Comparison of ENCODE assay signal across 1 cellular context in the genomic region with DNA sequence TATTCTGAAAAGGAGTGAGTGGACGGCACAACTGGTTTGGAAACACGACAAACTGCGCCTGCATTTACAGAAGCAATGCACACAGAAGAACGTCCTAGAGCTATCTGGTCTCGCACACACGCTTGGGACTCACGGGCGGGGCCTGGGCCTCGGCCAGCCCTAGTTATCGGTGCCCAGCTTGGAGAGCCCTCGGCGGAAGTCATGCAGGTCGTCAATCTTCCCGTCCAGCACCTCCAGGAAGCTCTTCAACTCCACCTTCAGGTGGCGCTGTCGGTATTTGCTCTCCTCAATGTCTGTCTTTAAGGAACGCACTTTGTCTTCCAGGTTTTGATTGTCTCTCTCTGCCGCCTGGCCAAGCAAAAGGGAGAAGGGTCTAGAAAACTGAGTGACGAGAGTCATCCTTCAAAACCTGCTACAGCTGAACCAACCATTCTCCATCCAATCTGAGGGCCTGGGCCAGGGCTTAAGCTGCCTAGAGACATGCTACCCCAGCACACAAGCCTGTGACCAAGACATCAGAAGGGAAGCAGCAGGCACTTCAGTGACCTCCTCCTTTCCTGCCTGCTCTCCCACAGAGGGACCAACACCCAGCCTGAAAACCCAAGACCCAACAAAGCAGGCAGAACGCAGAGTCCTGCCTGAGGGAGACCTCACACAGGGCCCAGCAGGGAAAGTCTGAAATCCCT.
TF ChIP-seq lines count a peak whose summit lies in the region.

No MANE protein-coding gene starts in this region.

TF ChIP-seq in K562, 482 proteins besides CTCF, POLR2A, EP300 and RAD21 (continued from another document and continues in another):
- TF ChIP-seq, protein P1, sequence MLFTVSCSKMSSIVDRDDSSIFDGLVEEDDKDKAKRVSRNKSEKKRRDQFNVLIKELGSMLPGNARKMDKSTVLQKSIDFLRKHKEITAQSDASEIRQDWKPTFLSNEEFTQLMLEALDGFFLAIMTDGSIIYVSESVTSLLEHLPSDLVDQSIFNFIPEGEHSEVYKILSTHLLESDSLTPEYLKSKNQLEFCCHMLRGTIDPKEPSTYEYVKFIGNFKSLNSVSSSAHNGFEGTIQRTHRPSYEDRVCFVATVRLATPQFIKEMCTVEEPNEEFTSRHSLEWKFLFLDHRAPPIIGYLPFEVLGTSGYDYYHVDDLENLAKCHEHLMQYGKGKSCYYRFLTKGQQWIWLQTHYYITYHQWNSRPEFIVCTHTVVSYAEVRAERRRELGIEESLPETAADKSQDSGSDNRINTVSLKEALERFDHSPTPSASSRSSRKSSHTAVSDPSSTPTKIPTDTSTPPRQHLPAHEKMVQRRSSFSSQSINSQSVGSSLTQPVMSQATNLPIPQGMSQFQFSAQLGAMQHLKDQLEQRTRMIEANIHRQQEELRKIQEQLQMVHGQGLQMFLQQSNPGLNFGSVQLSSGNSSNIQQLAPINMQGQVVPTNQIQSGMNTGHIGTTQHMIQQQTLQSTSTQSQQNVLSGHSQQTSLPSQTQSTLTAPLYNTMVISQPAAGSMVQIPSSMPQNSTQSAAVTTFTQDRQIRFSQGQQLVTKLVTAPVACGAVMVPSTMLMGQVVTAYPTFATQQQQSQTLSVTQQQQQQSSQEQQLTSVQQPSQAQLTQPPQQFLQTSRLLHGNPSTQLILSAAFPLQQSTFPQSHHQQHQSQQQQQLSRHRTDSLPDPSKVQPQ (CRISPR knock-in tag; IDR thresholded peaks at IDR 0.05; ENCODE audit: borderline replicate concordance) = no peak
- peak; percentile 61 to 92; a peak in 3 of 4 replicates for TF ChIP-seq RCOR1 (IDR thresholded peaks at IDR 0.05; ENCODE audit: borderline replicate concordance in 1 of 2, low read depth in 2 of 2, low read length in 2 of 2)
- no peak for TF ChIP-seq NR2C1 (IDR thresholded peaks at IDR 0.05)
- no peak for TF ChIP-seq NR2C1 (tag; IDR thresholded peaks at IDR 0.05)
- TF ChIP-seq, protein P2, sequence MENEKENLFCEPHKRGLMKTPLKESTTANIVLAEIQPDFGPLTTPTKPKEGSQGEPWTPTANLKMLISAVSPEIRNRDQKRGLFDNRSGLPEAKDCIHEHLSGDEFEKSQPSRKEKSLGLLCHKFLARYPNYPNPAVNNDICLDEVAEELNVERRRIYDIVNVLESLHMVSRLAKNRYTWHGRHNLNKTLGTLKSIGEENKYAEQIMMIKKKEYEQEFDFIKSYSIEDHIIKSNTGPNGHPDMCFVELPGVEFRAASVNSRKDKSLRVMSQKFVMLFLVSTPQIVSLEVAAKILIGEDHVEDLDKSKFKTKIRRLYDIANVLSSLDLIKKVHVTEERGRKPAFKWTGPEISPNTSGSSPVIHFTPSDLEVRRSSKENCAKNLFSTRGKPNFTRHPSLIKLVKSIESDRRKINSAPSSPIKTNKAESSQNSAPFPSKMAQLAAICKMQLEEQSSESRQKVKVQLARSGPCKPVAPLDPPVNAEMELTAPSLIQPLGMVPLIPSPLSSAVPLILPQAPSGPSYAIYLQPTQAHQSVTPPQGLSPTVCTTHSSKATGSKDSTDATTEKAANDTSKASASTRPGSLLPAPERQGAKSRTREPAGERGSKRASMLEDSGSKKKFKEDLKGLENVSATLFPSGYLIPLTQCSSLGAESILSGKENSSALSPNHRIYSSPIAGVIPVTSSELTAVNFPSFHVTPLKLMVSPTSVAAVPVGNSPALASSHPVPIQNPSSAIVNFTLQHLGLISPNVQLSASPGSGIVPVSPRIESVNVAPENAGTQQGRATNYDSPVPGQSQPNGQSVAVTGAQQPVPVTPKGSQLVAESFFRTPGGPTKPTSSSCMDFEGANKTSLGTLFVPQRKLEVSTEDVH (IDR thresholded peaks at IDR 0.05; ENCODE audit: low read depth, partially characterized antibody) = peak; percentile 74
- TF ChIP-seq, protein P3, sequence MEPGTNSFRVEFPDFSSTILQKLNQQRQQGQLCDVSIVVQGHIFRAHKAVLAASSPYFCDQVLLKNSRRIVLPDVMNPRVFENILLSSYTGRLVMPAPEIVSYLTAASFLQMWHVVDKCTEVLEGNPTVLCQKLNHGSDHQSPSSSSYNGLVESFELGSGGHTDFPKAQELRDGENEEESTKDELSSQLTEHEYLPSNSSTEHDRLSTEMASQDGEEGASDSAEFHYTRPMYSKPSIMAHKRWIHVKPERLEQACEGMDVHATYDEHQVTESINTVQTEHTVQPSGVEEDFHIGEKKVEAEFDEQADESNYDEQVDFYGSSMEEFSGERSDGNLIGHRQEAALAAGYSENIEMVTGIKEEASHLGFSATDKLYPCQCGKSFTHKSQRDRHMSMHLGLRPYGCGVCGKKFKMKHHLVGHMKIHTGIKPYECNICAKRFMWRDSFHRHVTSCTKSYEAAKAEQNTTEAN (CRISPR knock-in tag; IDR thresholded peaks at IDR 0.05) = no peak
- TF ChIP-seq GATAD2B (IDR thresholded peaks at IDR 0.05; ENCODE audit: borderline replicate concordance) = peak; percentile 46; the same call in 1 of the 2 replicates
- TF ChIP-seq GABPA (tag; conservative IDR thresholded peaks at IDR 0.05; ENCODE audit: low read depth) = peak; percentile 87
- TF ChIP-seq, protein P4, sequence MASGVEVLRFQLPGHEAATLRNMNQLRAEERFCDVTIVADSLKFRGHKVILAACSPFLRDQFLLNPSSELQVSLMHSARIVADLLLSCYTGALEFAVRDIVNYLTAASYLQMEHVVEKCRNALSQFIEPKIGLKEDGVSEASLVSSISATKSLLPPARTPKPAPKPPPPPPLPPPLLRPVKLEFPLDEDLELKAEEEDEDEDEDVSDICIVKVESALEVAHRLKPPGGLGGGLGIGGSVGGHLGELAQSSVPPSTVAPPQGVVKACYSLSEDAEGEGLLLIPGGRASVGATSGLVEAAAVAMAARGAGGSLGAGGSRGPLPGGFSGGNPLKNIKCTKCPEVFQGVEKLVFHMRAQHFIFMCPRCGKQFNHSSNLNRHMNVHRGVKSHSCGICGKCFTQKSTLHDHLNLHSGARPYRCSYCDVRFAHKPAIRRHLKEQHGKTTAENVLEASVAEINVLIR (CRISPR knock-in tag; IDR thresholded peaks at IDR 0.05) = no peak
- no peak for TF ChIP-seq HDAC8 (tag; IDR thresholded peaks at IDR 0.05)
- TF ChIP-seq MTA3 (IDR thresholded peaks at IDR 0.05; ENCODE audit: borderline replicate concordance) = peak; percentile 85
- TF ChIP-seq NR2F6 (CRISPR knock-in tag; IDR thresholded peaks at IDR 0.05) = no peak
- TF ChIP-seq ZKSCAN3 (CRISPR knock-in tag; IDR thresholded peaks at IDR 0.05) = no peak
- no peak for TF ChIP-seq ZNF41 (CRISPR knock-in tag; conservative IDR thresholded peaks at IDR 0.05)
- TF ChIP-seq HEY1 (CRISPR knock-in tag; IDR thresholded peaks at IDR 0.05; ENCODE audit: borderline replicate concordance) = no peak
- peak; percentile 53 for TF ChIP-seq ZKSCAN1 (IDR thresholded peaks at IDR 0.05; ENCODE audit: low read depth, low read length)
- peak; percentile 54; the same call in 1 of the 2 replicates for TF ChIP-seq KAT7 (CRISPR knock-in tag; IDR thresholded peaks at IDR 0.05; ENCODE audit: borderline replicate concordance)
- no peak for TF ChIP-seq POLR2AphosphoS2 (IDR thresholded peaks at IDR 0.05; ENCODE audit: low read length)
- TF ChIP-seq ARHGAP35 (IDR thresholded peaks at IDR 0.05; ENCODE audit: partially characterized antibody) = no peak
- no peak for TF ChIP-seq DACH1 (IDR thresholded peaks at IDR 0.05; ENCODE audit: partially characterized antibody)
- no peak for TF ChIP-seq ZNF184 (CRISPR knock-in tag; IDR thresholded peaks at IDR 0.05)
- TF ChIP-seq CCNT2 (IDR thresholded peaks at IDR 0.05; ENCODE audit: borderline replicate concordance, extremely low read depth, insufficient read length, low read depth, low read length) = peak; percentile 96
- peak; percentile 78; the same call in 1 of the 2 replicates for TF ChIP-seq SP1 (CRISPR knock-in tag; IDR thresholded peaks at IDR 0.05)
- no peak for TF ChIP-seq FIP1L1 (IDR thresholded peaks at IDR 0.05; ENCODE audit: low read depth, low read length, poor library complexity, severe bottlenecking)
- no peak; the same call in 1 of the 2 replicates for TF ChIP-seq ZBTB7A (IDR thresholded peaks at IDR 0.05; ENCODE audit: borderline replicate concordance, control insufficient read depth, low read depth, low read length)
- TF ChIP-seq MED1 (CRISPR knock-in tag; IDR thresholded peaks at IDR 0.05; ENCODE audit: borderline replicate concordance) = no peak
- peak; percentile 96 for TF ChIP-seq TAL1 (IDR thresholded peaks at IDR 0.05)
- TF ChIP-seq POLR2H (tag; IDR thresholded peaks at IDR 0.05; ENCODE audit: low read depth) = no peak
- TF ChIP-seq NFE2L1 (tag; IDR thresholded peaks at IDR 0.05; ENCODE audit: borderline replicate concordance, low read depth) = no peak
- TF ChIP-seq SAFB2 (IDR thresholded peaks at IDR 0.05; ENCODE audit: borderline replicate concordance, low read depth, low read length, severe bottlenecking) = no peak
- no peak for TF ChIP-seq IRF2 (CRISPR knock-in tag; IDR thresholded peaks at IDR 0.05)
- TF ChIP-seq TCF7L2 (IDR thresholded peaks at IDR 0.05; ENCODE audit: low read depth, low read length) = no peak
- TF ChIP-seq CBX3 (IDR thresholded peaks at IDR 0.05; ENCODE audit: borderline replicate concordance in 1 of 2, low read length in 2 of 2) = peak in 1 of 2 experiments; percentile 74; a peak in 1 of 3 replicates
- no peak for TF ChIP-seq NCOA2 (IDR thresholded peaks at IDR 0.05; ENCODE audit: partially characterized antibody in 2 of 2)
- peak; percentile 97 for TF ChIP-seq ETV5 (CRISPR knock-in tag; IDR thresholded peaks at IDR 0.05; ENCODE audit: low read depth)
- TF ChIP-seq, protein P5, sequence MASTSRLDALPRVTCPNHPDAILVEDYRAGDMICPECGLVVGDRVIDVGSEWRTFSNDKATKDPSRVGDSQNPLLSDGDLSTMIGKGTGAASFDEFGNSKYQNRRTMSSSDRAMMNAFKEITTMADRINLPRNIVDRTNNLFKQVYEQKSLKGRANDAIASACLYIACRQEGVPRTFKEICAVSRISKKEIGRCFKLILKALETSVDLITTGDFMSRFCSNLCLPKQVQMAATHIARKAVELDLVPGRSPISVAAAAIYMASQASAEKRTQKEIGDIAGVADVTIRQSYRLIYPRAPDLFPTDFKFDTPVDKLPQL (IDR thresholded peaks at IDR 0.05; ENCODE audit: extremely low read depth, insufficient read length) = no peak
- peak; percentile 95 for TF ChIP-seq NBN (IDR thresholded peaks at IDR 0.05; ENCODE audit: low read depth)
- no peak for TF ChIP-seq ZNF75A (CRISPR knock-in tag; IDR thresholded peaks at IDR 0.05)
- no peak for TF ChIP-seq HSF4 (CRISPR knock-in tag; IDR thresholded peaks at IDR 0.05; ENCODE audit: borderline replicate concordance)
- no peak for TF ChIP-seq POU5F1 (IDR thresholded peaks at IDR 0.05; ENCODE audit: borderline replicate concordance, low read depth, low read length, partially characterized antibody)
- no peak for TF ChIP-seq SMAD3 (CRISPR knock-in tag; conservative IDR thresholded peaks at IDR 0.05)
- TF ChIP-seq CBX8 (IDR thresholded peaks at IDR 0.05; ENCODE audit: borderline replicate concordance, extremely low read depth, low read depth, low read length, poor library complexity, severe bottlenecking) = no peak
- TF ChIP-seq, protein P6, sequence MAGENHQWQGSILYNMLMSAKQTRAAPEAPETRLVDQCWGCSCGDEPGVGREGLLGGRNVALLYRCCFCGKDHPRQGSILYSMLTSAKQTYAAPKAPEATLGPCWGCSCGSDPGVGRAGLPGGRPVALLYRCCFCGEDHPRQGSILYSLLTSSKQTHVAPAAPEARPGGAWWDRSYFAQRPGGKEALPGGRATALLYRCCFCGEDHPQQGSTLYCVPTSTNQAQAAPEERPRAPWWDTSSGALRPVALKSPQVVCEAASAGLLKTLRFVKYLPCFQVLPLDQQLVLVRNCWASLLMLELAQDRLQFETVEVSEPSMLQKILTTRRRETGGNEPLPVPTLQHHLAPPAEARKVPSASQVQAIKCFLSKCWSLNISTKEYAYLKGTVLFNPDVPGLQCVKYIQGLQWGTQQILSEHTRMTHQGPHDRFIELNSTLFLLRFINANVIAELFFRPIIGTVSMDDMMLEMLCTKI (IDR thresholded peaks at IDR 0.05; ENCODE audit: partially characterized antibody) = no peak
- no peak for TF ChIP-seq RFX1 (IDR thresholded peaks at IDR 0.05)
- peak; percentile 73 for TF ChIP-seq SPI1 (IDR thresholded peaks at IDR 0.05; ENCODE audit: borderline replicate concordance, low read depth, low read length)
- no peak for TF ChIP-seq RBM14 (IDR thresholded peaks at IDR 0.05; ENCODE audit: borderline replicate concordance, insufficient read depth, low read depth, low read length)
- peak; percentile 97 for TF ChIP-seq ETV1 (tag; conservative IDR thresholded peaks at IDR 0.05; ENCODE audit: low read depth)
- TF ChIP-seq KDM4B (IDR thresholded peaks at IDR 0.05; ENCODE audit: borderline replicate concordance in 2 of 2, low read depth in 1 of 2) = no peak; a peak in 1 of 4 replicates
- peak; percentile 39 for TF ChIP-seq HNRNPLL (IDR thresholded peaks at IDR 0.05; ENCODE audit: low read depth, low read length, poor library complexity, severe bottlenecking)
- no peak for TF ChIP-seq MECOM (CRISPR knock-in tag; IDR thresholded peaks at IDR 0.05)
- TF ChIP-seq, protein P7, sequence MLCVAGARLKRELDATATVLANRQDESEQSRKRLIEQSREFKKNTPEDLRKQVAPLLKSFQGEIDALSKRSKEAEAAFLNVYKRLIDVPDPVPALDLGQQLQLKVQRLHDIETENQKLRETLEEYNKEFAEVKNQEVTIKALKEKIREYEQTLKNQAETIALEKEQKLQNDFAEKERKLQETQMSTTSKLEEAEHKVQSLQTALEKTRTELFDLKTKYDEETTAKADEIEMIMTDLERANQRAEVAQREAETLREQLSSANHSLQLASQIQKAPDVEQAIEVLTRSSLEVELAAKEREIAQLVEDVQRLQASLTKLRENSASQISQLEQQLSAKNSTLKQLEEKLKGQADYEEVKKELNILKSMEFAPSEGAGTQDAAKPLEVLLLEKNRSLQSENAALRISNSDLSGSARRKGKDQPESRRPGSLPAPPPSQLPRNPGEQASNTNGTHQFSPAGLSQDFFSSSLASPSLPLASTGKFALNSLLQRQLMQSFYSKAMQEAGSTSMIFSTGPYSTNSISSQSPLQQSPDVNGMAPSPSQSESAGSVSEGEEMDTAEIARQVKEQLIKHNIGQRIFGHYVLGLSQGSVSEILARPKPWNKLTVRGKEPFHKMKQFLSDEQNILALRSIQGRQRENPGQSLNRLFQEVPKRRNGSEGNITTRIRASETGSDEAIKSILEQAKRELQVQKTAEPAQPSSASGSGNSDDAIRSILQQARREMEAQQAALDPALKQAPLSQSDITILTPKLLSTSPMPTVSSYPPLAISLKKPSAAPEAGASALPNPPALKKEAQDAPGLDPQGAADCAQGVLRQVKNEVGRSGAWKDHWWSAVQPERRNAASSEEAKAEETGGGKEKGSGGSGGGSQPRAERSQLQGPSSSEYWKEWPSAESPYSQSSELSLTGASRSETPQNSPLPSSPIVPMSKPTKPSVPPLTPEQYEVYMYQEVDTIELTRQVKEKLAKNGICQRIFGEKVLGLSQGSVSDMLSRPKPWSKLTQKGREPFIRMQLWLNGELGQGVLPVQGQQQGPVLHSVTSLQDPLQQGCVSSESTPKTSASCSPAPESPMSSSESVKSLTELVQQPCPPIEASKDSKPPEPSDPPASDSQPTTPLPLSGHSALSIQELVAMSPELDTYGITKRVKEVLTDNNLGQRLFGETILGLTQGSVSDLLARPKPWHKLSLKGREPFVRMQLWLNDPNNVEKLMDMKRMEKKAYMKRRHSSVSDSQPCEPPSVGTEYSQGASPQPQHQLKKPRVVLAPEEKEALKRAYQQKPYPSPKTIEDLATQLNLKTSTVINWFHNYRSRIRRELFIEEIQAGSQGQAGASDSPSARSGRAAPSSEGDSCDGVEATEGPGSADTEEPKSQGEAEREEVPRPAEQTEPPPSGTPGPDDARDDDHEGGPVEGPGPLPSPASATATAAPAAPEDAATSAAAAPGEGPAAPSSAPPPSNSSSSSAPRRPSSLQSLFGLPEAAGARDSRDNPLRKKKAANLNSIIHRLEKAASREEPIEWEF (CRISPR knock-in tag; IDR thresholded peaks at IDR 0.05) = no peak
